Comparison of ENCODE assay signal across 1 cellular context in genomic region chr19:49590971-49591730, GRCh38.
A peak's percentile ranks its signal among the peaks of the same experiment; 100 is the strongest.
TF ChIP-seq lines count a peak whose summit lies in the region.

Gene PRR12, plus strand, starts transcription at chr19:49591182. Its CDS starts 473 bp downstream, at chr19:49591655.

TF ChIP-seq in HEK293, 187 proteins besides CTCF, POLR2A, EP300 and RAD21 (continued from another document):
- TF ChIP-seq FEZF1 (tag by site-specific recombination; IDR thresholded peaks at IDR 0.05) (peak; percentile 17; the same call in 1 of the 2 replicates), ZBTB11 (tag by site-specific recombination; conservative IDR thresholded peaks at IDR 0.05; ENCODE audit: low read depth) (peak; percentile 34; the same call in 1 of the 2 replicates), ELK4 (IDR thresholded peaks at IDR 0.05; ENCODE audit: borderline replicate concordance, low read depth, low read length) (no peak), KLF8 (tag by site-specific recombination; IDR thresholded peaks at IDR 0.05) (peak; percentile 21; the same call in 1 of the 2 replicates), ZNF398 (tag by site-specific recombination; IDR thresholded peaks at IDR 0.05) (peak; percentile 94), ZFHX2 (tag by site-specific recombination; conservative IDR thresholded peaks at IDR 0.05) (0 out of 2 replicates have a peak, but pooled peaks have one; percentile 27)
